15 cellular contexts compared by ENCODE assay signal in genomic region chr17:82832881-82833475, GRCh38. TPM values are rescaled to one million over a fixed set of nuclear protein-coding genes. Genes with fewer than 3 reads are reported as not detected.
"Had no signal": no experiment of that assay in that cellular context is flagged by ENCODE, and none has a peak within 500 bp of the region (broad histone marks: within the 10 kb centered on the region; RNA-seq: fewer than 3 reads in every experiment).

No MANE protein-coding gene starts in this region.

- H3K4me3 ChIP-seq: adrenal gland, coronary artery, skin epidermis, tibial nerve had no signal

- H3K9me3 ChIP-seq: adrenal gland, tibial nerve had no signal

- H3K27me3 ChIP-seq: adrenal gland, tibial nerve had no signal

- DNase-seq: activated CD4-positive, alpha-beta T cell treated with anti-CD3 and anti-CD28 coated beads for 1 hour; activated CD8-positive, alpha-beta memory T cell treated with anti-CD3 and anti-CD28 coated beads, Interleukin-2, amount 50 U/mL, for 4 hours; activated CD8-positive, alpha-beta T cell treated with anti-CD3 and anti-CD28 coated beads for 36 hours; activated naive CD4-positive, alpha-beta T cell treated with anti-CD3 and anti-CD28 coated beads, Interleukin-2, amount 50 U/mL, for 16 hours; adrenal gland; effector CD4-positive, alpha-beta T cell; hippocampal formation; naive thymus-derived CD4-positive, alpha-beta T cell; occipital lobe; T-helper 9 cell had no signal

- ATAC-seq: activated CD8-positive, alpha-beta T cell treated with anti-CD3 and anti-CD28 coated beads for 36 hours; naive thymus-derived CD4-positive, alpha-beta T cell had no signal

- H3K27ac ChIP-seq: adrenal gland, coronary artery, tibial nerve had no signal

- H3K36me3 ChIP-seq: adrenal gland had no signal

RNA-seq across cellular contexts. Expression of gene ZNF750, which starts 6.8 kb away (rescaled TPM):
- total RNA-seq: activated CD8-positive, alpha-beta T cell treated with anti-CD3 and anti-CD28 coated beads for 36 hours; mononuclear cell; naive thymus-derived CD4-positive, alpha-beta T cell; occipital lobe; subcutaneous adipose tissue; tibial nerve had no signal
